ENCODE assay signal across 1 cellular context in genomic region chr7:110871856-110872255, GRCh38.
TF ChIP-seq lines count a peak whose summit lies in the region.

No MANE protein-coding gene starts in this region.

TF ChIP-seq in GM23338, 12 proteins besides CTCF, POLR2A, EP300 and RAD21 (continued from another document):
- TF ChIP-seq, protein P1, sequence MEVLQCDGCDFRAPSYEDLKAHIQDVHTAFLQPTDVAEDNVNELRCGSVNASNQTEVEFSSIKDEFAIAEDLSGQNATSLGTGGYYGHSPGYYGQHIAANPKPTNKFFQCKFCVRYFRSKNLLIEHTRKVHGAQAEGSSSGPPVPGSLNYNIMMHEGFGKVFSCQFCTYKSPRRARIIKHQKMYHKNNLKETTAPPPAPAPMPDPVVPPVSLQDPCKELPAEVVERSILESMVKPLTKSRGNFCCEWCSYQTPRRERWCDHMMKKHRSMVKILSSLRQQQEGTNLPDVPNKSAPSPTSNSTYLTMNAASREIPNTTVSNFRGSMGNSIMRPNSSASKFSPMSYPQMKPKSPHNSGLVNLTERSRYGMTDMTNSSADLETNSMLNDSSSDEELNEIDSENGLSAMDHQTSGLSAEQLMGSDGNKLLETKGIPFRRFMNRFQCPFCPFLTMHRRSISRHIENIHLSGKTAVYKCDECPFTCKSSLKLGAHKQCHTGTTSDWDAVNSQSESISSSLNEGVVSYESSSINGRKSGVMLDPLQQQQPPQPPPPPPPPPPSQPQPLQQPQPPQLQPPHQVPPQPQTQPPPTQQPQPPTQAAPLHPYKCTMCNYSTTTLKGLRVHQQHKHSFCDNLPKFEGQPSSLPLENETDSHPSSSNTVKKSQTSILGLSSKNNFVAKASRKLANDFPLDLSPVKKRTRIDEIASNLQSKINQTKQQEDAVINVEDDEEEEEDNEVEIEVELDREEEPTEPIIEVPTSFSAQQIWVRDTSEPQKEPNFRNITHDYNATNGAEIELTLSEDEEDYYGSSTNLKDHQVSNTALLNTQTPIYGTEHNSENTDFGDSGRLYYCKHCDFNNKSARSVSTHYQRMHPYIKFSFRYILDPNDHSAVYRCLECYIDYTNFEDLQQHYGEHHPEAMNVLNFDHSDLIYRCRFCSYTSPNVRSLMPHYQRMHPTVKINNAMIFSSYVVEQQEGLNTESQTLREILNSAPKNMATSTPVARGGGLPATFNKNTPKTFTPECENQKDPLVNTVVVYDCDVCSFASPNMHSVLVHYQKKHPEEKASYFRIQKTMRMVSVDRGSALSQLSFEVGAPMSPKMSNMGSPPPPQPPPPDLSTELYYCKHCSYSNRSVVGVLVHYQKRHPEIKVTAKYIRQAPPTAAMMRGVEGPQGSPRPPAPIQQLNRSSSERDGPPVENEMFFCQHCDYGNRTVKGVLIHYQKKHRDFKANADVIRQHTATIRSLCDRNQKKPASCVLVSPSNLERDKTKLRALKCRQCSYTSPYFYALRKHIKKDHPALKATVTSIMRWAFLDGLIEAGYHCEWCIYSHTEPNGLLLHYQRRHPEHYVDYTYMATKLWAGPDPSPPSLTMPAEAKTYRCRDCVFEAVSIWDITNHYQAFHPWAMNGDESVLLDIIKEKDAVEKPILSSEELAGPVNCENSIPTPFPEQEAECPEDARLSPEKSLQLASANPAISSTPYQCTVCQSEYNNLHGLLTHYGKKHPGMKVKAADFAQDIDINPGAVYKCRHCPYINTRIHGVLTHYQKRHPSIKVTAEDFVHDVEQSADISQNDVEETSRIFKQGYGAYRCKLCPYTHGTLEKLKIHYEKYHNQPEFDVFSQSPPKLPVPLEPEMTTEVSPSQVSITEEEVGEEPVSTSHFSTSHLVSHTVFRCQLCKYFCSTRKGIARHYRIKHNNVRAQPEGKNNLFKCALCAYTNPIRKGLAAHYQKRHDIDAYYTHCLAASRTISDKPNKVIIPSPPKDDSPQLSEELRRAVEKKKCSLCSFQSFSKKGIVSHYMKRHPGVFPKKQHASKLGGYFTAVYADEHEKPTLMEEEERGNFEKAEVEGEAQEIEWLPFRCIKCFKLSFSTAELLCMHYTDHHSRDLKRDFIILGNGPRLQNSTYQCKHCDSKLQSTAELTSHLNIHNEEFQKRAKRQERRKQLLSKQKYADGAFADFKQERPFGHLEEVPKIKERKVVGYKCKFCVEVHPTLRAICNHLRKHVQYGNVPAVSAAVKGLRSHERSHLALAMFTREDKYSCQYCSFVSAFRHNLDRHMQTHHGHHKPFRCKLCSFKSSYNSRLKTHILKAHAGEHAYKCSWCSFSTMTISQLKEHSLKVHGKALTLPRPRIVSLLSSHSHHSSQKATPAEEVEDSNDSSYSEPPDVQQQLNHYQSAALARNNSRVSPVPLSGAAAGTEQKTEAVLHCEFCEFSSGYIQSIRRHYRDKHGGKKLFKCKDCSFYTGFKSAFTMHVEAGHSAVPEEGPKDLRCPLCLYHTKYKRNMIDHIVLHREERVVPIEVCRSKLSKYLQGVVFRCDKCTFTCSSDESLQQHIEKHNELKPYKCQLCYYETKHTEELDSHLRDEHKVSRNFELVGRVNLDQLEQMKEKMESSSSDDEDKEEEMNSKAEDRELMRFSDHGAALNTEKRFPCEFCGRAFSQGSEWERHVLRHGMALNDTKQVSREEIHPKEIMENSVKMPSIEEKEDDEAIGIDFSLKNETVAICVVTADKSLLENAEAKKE (CRISPR knock-in tag; IDR thresholded peaks at IDR 0.05) = 0 out of 2 replicates have a peak, but pooled peaks have one; percentile 33
- no peak for TF ChIP-seq EZH2 (IDR thresholded peaks at IDR 0.05; ENCODE audit: low read depth, unreplicated experiment)
- TF ChIP-seq, protein P2, sequence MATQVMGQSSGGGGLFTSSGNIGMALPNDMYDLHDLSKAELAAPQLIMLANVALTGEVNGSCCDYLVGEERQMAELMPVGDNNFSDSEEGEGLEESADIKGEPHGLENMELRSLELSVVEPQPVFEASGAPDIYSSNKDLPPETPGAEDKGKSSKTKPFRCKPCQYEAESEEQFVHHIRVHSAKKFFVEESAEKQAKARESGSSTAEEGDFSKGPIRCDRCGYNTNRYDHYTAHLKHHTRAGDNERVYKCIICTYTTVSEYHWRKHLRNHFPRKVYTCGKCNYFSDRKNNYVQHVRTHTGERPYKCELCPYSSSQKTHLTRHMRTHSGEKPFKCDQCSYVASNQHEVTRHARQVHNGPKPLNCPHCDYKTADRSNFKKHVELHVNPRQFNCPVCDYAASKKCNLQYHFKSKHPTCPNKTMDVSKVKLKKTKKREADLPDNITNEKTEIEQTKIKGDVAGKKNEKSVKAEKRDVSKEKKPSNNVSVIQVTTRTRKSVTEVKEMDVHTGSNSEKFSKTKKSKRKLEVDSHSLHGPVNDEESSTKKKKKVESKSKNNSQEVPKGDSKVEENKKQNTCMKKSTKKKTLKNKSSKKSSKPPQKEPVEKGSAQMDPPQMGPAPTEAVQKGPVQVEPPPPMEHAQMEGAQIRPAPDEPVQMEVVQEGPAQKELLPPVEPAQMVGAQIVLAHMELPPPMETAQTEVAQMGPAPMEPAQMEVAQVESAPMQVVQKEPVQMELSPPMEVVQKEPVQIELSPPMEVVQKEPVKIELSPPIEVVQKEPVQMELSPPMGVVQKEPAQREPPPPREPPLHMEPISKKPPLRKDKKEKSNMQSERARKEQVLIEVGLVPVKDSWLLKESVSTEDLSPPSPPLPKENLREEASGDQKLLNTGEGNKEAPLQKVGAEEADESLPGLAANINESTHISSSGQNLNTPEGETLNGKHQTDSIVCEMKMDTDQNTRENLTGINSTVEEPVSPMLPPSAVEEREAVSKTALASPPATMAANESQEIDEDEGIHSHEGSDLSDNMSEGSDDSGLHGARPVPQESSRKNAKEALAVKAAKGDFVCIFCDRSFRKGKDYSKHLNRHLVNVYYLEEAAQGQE (IDR thresholded peaks at IDR 0.05; ENCODE audit: unreplicated experiment) = no peak
- no peak for TF ChIP-seq JUNB (IDR thresholded peaks at IDR 0.05; ENCODE audit: unreplicated experiment)
- no peak for TF ChIP-seq CREB1 (CRISPR knock-in tag; IDR thresholded peaks at IDR 0.05; ENCODE audit: low read depth)
- no peak for TF ChIP-seq ZNF331 (CRISPR knock-in tag; IDR thresholded peaks at IDR 0.05; ENCODE audit: low read depth)
- TF ChIP-seq EZH2phosphoT487 (IDR thresholded peaks at IDR 0.05; ENCODE audit: unreplicated experiment) = no peak
- TF ChIP-seq POLR2AphosphoS5 (IDR thresholded peaks at IDR 0.05; ENCODE audit: low read depth) = no peak
- TF ChIP-seq, protein P3, sequence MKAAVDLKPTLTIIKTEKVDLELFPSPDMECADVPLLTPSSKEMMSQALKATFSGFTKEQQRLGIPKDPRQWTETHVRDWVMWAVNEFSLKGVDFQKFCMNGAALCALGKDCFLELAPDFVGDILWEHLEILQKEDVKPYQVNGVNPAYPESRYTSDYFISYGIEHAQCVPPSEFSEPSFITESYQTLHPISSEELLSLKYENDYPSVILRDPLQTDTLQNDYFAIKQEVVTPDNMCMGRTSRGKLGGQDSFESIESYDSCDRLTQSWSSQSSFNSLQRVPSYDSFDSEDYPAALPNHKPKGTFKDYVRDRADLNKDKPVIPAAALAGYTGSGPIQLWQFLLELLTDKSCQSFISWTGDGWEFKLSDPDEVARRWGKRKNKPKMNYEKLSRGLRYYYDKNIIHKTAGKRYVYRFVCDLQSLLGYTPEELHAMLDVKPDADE (IDR thresholded peaks at IDR 0.05) = no peak
- TF ChIP-seq STAT1 (IDR thresholded peaks at IDR 0.05; ENCODE audit: unreplicated experiment) = no peak
- peak; percentile 76; the same call in 1 of the 2 replicates for TF ChIP-seq NANOG (IDR thresholded peaks at IDR 0.05; ENCODE audit: borderline replicate concordance)
